Comparison of ENCODE assay signal across 1 cellular context in the genomic region with DNA sequence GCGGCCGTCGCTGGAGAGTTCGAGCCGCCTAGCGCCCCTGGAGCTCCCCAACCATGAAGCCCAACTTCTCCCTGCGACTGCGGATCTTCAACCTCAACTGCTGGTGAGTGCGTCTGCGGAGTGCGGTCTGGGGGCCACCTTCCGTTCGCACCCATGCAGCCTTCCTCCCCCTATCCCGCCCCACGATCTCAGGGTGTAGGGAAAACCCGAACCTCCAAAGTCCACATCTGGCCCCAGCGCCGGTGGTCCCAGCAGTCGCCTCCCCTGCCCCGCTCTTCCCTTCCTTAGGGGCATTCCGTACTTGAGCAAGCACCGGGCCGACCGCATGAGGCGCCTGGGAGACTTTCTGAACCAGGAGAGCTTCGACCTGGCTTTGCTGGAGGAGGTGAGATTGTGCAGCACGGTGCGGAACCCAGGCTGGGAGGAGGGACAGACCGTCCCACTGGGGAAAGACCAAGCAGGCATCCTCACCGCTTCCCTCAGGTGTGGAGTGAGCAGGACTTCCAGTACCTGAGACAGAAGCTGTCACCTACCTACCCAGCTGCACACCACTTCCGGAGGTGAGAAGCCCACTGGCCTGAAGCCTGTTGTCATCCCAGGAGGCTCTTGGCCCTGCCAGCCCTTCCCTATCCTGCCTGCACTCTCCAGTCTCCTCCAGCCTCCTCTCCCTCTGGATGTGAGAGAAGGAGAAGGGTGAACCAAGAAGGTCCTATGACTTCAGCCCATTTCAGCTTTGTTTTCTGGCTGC.
TF ChIP-seq lines count a peak whose summit lies in the region.

No MANE protein-coding gene starts in this region.

TF ChIP-seq in SK-N-SH, 30 proteins besides CTCF, POLR2A, EP300 and RAD21 (continued from another document):
- TF ChIP-seq, protein P1, sequence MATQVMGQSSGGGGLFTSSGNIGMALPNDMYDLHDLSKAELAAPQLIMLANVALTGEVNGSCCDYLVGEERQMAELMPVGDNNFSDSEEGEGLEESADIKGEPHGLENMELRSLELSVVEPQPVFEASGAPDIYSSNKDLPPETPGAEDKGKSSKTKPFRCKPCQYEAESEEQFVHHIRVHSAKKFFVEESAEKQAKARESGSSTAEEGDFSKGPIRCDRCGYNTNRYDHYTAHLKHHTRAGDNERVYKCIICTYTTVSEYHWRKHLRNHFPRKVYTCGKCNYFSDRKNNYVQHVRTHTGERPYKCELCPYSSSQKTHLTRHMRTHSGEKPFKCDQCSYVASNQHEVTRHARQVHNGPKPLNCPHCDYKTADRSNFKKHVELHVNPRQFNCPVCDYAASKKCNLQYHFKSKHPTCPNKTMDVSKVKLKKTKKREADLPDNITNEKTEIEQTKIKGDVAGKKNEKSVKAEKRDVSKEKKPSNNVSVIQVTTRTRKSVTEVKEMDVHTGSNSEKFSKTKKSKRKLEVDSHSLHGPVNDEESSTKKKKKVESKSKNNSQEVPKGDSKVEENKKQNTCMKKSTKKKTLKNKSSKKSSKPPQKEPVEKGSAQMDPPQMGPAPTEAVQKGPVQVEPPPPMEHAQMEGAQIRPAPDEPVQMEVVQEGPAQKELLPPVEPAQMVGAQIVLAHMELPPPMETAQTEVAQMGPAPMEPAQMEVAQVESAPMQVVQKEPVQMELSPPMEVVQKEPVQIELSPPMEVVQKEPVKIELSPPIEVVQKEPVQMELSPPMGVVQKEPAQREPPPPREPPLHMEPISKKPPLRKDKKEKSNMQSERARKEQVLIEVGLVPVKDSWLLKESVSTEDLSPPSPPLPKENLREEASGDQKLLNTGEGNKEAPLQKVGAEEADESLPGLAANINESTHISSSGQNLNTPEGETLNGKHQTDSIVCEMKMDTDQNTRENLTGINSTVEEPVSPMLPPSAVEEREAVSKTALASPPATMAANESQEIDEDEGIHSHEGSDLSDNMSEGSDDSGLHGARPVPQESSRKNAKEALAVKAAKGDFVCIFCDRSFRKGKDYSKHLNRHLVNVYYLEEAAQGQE (IDR thresholded peaks at IDR 0.05; ENCODE audit: low read depth, low read length) = no peak
- TF ChIP-seq SIN3A (IDR thresholded peaks at IDR 0.05; ENCODE audit: borderline replicate concordance, low read depth, low read length) (no peak), TEAD4 (IDR thresholded peaks at IDR 0.05; ENCODE audit: borderline replicate concordance, insufficient read depth) (no peak), POLR2AphosphoS5 (IDR thresholded peaks at IDR 0.05; ENCODE audit: low read depth, low read length) (no peak), JUND (IDR thresholded peaks at IDR 0.05) (no peak), RCOR1 (IDR thresholded peaks at IDR 0.05; ENCODE audit: low read length) (no peak), TCF12 (IDR thresholded peaks at IDR 0.05) (no peak), CHD2 (IDR thresholded peaks at IDR 0.05; ENCODE audit: low read length, partially characterized antibody) (no peak), MXI1 (IDR thresholded peaks at IDR 0.05; ENCODE audit: low read depth, low read length) (no peak), FOXJ3 (CRISPR knock-in tag; IDR thresholded peaks at IDR 0.05) (no peak), FOXM1 (IDR thresholded peaks at IDR 0.05; ENCODE audit: low read depth) (no peak), EZH2phosphoT487 (IDR thresholded peaks at IDR 0.05; ENCODE audit: borderline replicate concordance, low read depth) (no peak)
- TF ChIP-seq, protein P2, sequence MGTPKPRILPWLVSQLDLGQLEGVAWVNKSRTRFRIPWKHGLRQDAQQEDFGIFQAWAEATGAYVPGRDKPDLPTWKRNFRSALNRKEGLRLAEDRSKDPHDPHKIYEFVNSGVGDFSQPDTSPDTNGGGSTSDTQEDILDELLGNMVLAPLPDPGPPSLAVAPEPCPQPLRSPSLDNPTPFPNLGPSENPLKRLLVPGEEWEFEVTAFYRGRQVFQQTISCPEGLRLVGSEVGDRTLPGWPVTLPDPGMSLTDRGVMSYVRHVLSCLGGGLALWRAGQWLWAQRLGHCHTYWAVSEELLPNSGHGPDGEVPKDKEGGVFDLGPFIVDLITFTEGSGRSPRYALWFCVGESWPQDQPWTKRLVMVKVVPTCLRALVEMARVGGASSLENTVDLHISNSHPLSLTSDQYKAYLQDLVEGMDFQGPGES (IDR thresholded peaks at IDR 0.05; ENCODE audit: low read depth, low read length) = no peak
